In the genomic region with DNA sequence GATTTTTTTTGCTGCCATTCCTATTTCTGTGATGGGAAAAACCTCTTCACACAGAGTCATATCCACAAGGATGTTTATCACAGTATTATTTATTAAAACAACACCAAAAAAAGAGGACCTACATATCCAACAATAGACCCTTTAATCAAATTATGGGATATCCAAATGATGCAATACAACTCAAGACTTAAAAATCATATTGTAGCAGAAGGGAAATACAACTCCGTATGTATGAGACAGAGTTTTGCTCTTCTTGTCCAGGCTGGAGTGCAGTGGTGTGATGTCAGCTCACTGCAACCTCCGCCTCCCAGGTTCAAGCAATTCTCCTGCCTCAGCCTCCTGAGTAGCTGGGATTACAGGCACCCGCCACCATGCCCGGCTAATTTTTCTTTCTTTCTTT, we compare ENCODE assay signal across 1 cellular context.
TF ChIP-seq lines count a peak whose summit lies in the region.

No MANE protein-coding gene starts in this region.

TF ChIP-seq in HepG2, 621 proteins besides CTCF, POLR2A, EP300 and RAD21:
- 0 out of 2 replicates have a peak, but pooled peaks have one; percentile 2 for TF ChIP-seq KAT8 (CRISPR knock-in tag; IDR thresholded peaks at IDR 0.05)
